ENCODE assay signal across 19 cellular contexts in the genomic region with DNA sequence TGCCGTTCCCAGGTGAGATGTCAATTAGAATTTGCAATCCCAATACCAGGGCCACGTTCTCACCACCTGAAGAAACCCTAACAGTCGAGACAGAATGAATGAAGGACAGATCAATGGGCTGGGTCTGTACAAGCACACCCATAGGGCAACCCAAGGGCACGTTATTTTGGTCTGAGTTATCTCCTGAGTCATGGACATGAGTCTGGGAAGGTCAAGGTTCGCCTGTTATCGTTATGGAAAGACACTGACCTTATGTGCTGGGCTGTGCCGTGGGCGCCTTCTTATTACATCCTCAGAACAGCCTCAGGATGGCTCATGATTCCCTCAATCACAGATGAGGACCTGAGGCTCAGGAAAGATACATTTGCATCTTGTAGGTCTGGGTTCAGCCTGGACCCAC.
A peak's percentile ranks its signal among the peaks of the same experiment; 100 is the strongest.
DNase-seq lines count a peak whose midpoint lies in the region; ATAC-seq, FAIRE-seq and TF ChIP-seq lines count a peak whose summit lies in the region.
"Had no signal": no experiment of that assay in that cellular context is flagged by ENCODE, and none has a peak within 500 bp of the region (broad histone marks: within the 10 kb centered on the region; RNA-seq: fewer than 3 reads in every experiment).

No MANE protein-coding gene starts in this region.

- H3K9ac ChIP-seq in BLaER1 treated with 17β-estradiol and CSF1 and Interleukin-3, amounts not matched to agents 10 nM and 100 nM, result no peak overlapping the region
- H3K9ac ChIP-seq in K562 (ENCODE audit: insufficient read depth in 1 of 2, low read depth in 2 of 2, low read length in 2 of 2), result no peak overlapping the region

- peaks cover 33 to 47% (median 42%) of the 10 kb centered on the region in 10 experiments for H3K4me1 ChIP-seq in BLaER1 treated with 17β-estradiol and CSF1 and Interleukin-3, amounts not matched to agents 10 nM and 100 nM
- no peaks in the 10 kb centered on the region for H3K4me1 ChIP-seq in K562 (replicated peaks in 1 of 2; ENCODE audit: control insufficient read depth in 2 of 2, insufficient read depth in 2 of 2, low read length in 2 of 2)
- no peaks in the 10 kb centered on the region for H3K4me1 ChIP-seq in tibial nerve

- TF ChIP-seq CTCF in K562 (IDR thresholded peaks at IDR 0.05 in 2 of 3, conservative IDR thresholded peaks at IDR 0.05 in 1 of 3; ENCODE audit: insufficient read depth in 2 of 3, low read depth in 1 of 3, low read length in 3 of 3), result no peak
- TF ChIP-seq CTCF in progenitor cell of endocrine pancreas (IDR thresholded peaks at IDR 0.05; ENCODE audit: unreplicated experiment), result no peak
- TF ChIP-seq CTCF in omental fat pad (IDR thresholded peaks at IDR 0.05), result no peak
- no peak for TF ChIP-seq CTCF in tibial nerve (IDR thresholded peaks at IDR 0.05)

- no peaks in the 10 kb centered on the region for H4K20me1 ChIP-seq in BLaER1 treated with 17β-estradiol and CSF1 and Interleukin-3, amounts not matched to agents 10 nM and 100 nM
- 0 out of 2 replicates have a peak, but pooled peaks cover 9% of the 10 kb centered on the region for H4K20me1 ChIP-seq in K562 (replicated peaks; ENCODE audit: control insufficient read depth, insufficient read depth, low read length)

- POLR2A ChIA-PET in K562 (lab: Yijun Ruan, JAX), result no interaction called here

- intact Hi-C loops in K562 (cut with micrococcal nuclease), result no loop called here
- intact Hi-C loops in activated CD4-positive, alpha-beta T cell treated with anti-CD3 and anti-CD28 coated beads, Interleukin-2, amount 10 ng/mL, durations not matched to agents 24 days and 14 days (cut with micrococcal nuclease), result no loop called here

- no peak for TF ChIP-seq RAD21 in K562 (CRISPR knock-in tag; conservative IDR thresholded peaks at IDR 0.05 in 1 of 2, IDR thresholded peaks at IDR 0.05 in 1 of 2)

- H3K4me1 Mint-ChIP-seq in progenitor cell of endocrine pancreas (ENCODE audit: low read depth), result peaks cover 25% of the 10 kb centered on the region
- no peaks in the 10 kb centered on the region for H3K4me1 Mint-ChIP-seq in activated CD4-positive, alpha-beta T cell treated with anti-CD3 and anti-CD28 coated beads, Interleukin-2, amount 10 ng/mL, durations not matched to agents 24 days and 14 days
- H3K4me1 Mint-ChIP-seq: CD14-positive monocyte; CD4-positive, alpha-beta memory T cell had no signal

- TF ChIP-seq EP300 in K562 (IDR thresholded peaks at IDR 0.05; ENCODE audit: low read length), result no peak
- TF ChIP-seq EP300 in tibial nerve (IDR thresholded peaks at IDR 0.05), result no peak

- no peaks in the 10 kb centered on the region for H3K27me3 Mint-ChIP-seq in progenitor cell of endocrine pancreas
- no peaks in the 10 kb centered on the region for H3K27me3 Mint-ChIP-seq in activated CD4-positive, alpha-beta T cell treated with anti-CD3 and anti-CD28 coated beads, Interleukin-2, amount 10 ng/mL, durations not matched to agents 24 days and 14 days

- CTCF ChIA-PET in K562 (lab: Yijun Ruan, JAX; ENCODE audit: low intra/inter-chr PET ratio), result no interaction called here

- H3K4me3 Mint-ChIP-seq in progenitor cell of endocrine pancreas (ENCODE audit: low read depth), result no peak overlapping the region
- H3K4me3 Mint-ChIP-seq in activated CD4-positive, alpha-beta T cell treated with anti-CD3 and anti-CD28 coated beads, Interleukin-2, amount 10 ng/mL, durations not matched to agents 24 days and 14 days, result no peak overlapping the region
- H3K4me3 Mint-ChIP-seq: CD14-positive monocyte; CD4-positive, alpha-beta memory T cell had no signal

- H3K27ac Mint-ChIP-seq in progenitor cell of endocrine pancreas, result peak overlapping the region; percentile 3
- no peak overlapping the region for H3K27ac Mint-ChIP-seq in activated CD4-positive, alpha-beta T cell treated with anti-CD3 and anti-CD28 coated beads, Interleukin-2, amount 10 ng/mL, durations not matched to agents 24 days and 14 days
- H3K27ac Mint-ChIP-seq: CD4-positive, alpha-beta memory T cell had no signal

- ATAC-seq in K562 (no peak), omental fat pad (ENCODE audit: low FRiP score) (no peak)

- no TSS peak for BruUV-seq in K562 (replicated peaks; lab: Mats Ljungman, UMichigan)

- H3K27me3 ChIP-seq in BLaER1 treated with 17β-estradiol and CSF1 and Interleukin-3, amounts not matched to agents 10 nM and 100 nM, result 0 out of 22 replicates have a peak, but pooled peaks cover 0 to 3% (median 0%) of the 10 kb centered on the region in 11 experiments
- H3K27me3 ChIP-seq in K562 (ENCODE audit: control insufficient read depth in 2 of 2, insufficient read depth in 2 of 2, low read length in 2 of 2) (peaks cover 11 to 24% of the 10 kb centered on the region in 2 experiments; a peak in 4 of 5 replicates), tibial nerve (no peaks in the 10 kb centered on the region)
- H3K27me3 ChIP-seq: BE2C had no signal

- in situ Hi-C loops in K562 (cut with MboI), result no loop called here

- no peaks in the 10 kb centered on the region for H3K9me1 ChIP-seq in K562 (ENCODE audit: control insufficient read depth, insufficient read depth, low read length)

- H3K4me2 ChIP-seq in BLaER1 treated with 17β-estradiol and CSF1 and Interleukin-3, amounts not matched to agents 10 nM and 100 nM, result peak overlapping the region; percentile 19 to 69 (median 42); a peak in 14 of 22 replicates
- H3K4me2 ChIP-seq in K562 (ENCODE audit: insufficient read depth, low read length), result no peak overlapping the region

- no peak overlapping the region for H2AFZ ChIP-seq in K562 (ENCODE audit: low read depth, low read length)

- no peak for TF ChIP-seq POLR2A in K562 (conservative IDR thresholded peaks at IDR 0.05)
- TF ChIP-seq POLR2A in tibial nerve (IDR thresholded peaks at IDR 0.05), result no peak

- H3K27ac ChIP-seq in BLaER1 treated with 17β-estradiol and CSF1 and Interleukin-3, amounts not matched to agents 10 nM and 100 nM, result no peak overlapping the region
- H3K27ac ChIP-seq in K562 (ENCODE audit: extremely low read depth, low read depth, low read length) (no peak overlapping the region), tibial nerve (no peak overlapping the region)

- H3K9me3 Mint-ChIP-seq in progenitor cell of endocrine pancreas (ENCODE audit: low read depth), result no peaks in the 10 kb centered on the region
- H3K9me3 Mint-ChIP-seq in activated CD4-positive, alpha-beta T cell treated with anti-CD3 and anti-CD28 coated beads, Interleukin-2, amount 10 ng/mL, durations not matched to agents 24 days and 14 days, result no peaks in the 10 kb centered on the region
- H3K9me3 Mint-ChIP-seq: CD14-positive monocyte; CD4-positive, alpha-beta memory T cell had no signal

- FAIRE-seq in HTR-8/SVneo (lab: Jason Lieb, UNC), result peak; percentile 54
- no peak for FAIRE-seq in K562 (lab: Jason Lieb, UNC)
- FAIRE-seq: A204.1 had no signal

- 2% methylated on average over 8 of the region's 8 CpGs for WGBS in K562 (ENCODE audit: insufficient coverage, low coverage, missing lambda C conversion rate)
- 81 to 93% methylated on average over 8 of the region's 8 CpGs for WGBS in tibial nerve, 2 donors

- H3K79me2 ChIP-seq in K562 (ENCODE audit: control insufficient read depth, insufficient read depth, low read length), result no peaks in the 10 kb centered on the region

- H3K4me3 ChIP-seq in BLaER1 treated with 17β-estradiol and CSF1 and Interleukin-3, amounts not matched to agents 10 nM and 100 nM, result no peak overlapping the region
- no peak overlapping the region for H3K4me3 ChIP-seq in K562
- H3K4me3 ChIP-seq in tibial nerve, result no peak overlapping the region

- H3K9me3 ChIP-seq in BLaER1 treated with 17β-estradiol and CSF1 and Interleukin-3, amounts not matched to agents 10 nM and 100 nM (replicated peaks in 1 of 11), result no peaks in the 10 kb centered on the region
- H3K9me3 ChIP-seq in K562 (replicated peaks; ENCODE audit: control insufficient read depth, insufficient read depth, low read depth, low read length) (no peaks in the 10 kb centered on the region), tibial nerve (no peaks in the 10 kb centered on the region)
- H3K9me3 ChIP-seq: BE2C had no signal

- DNase-seq in HTR-8/SVneo (ENCODE audit: insufficient read length, low spot score) (no peak), K562 (ENCODE audit: extremely low read depth in 1 of 4, low spot score in 3 of 4) (no peak), progenitor cell of endocrine pancreas (ENCODE audit: low spot score, unreplicated experiment) (no peak), omental fat pad (ENCODE audit: low spot score) (no peak), tibial nerve (ENCODE audit: low spot score in 2 of 2) (no peak)
- DNase-seq in activated CD4-positive, alpha-beta T cell treated with anti-CD3 and anti-CD28 coated beads, Interleukin-2, amount 10 ng/mL, durations not matched to agents 24 days and 14 days, result no peak
- DNase-seq: ACHN; BE2C; CD4-positive, alpha-beta memory T cell; DMS153; DMS79; GF-D8; GOT3; H7; IMR-90; KBM-7 had no signal

- no peaks in the 10 kb centered on the region for H3K36me3 Mint-ChIP-seq in progenitor cell of endocrine pancreas (ENCODE audit: insufficient read depth)
- H3K36me3 Mint-ChIP-seq in activated CD4-positive, alpha-beta T cell treated with anti-CD3 and anti-CD28 coated beads, Interleukin-2, amount 10 ng/mL, durations not matched to agents 24 days and 14 days (ENCODE audit: low read depth), result no peaks in the 10 kb centered on the region
- H3K36me3 Mint-ChIP-seq: CD14-positive monocyte; CD4-positive, alpha-beta memory T cell had no signal

- H3K36me3 ChIP-seq in BLaER1 treated with 17β-estradiol and CSF1 and Interleukin-3, amounts not matched to agents 10 nM and 100 nM, result no peaks in the 10 kb centered on the region
- H3K36me3 ChIP-seq in K562 (ENCODE audit: control insufficient read depth, insufficient read depth, low read length) (no peaks in the 10 kb centered on the region), tibial nerve (no peaks in the 10 kb centered on the region)
- H3K36me3 ChIP-seq: BE2C had no signal

TF ChIP-seq in K562, 482 proteins besides CTCF, POLR2A, EP300 and RAD21:
- TF ChIP-seq NR2C2 (CRISPR knock-in tag; IDR thresholded peaks at IDR 0.05) (no peak), NR2C2 (tag; IDR thresholded peaks at IDR 0.05) (peak; percentile 49; the same call in 1 of the 2 replicates), HNRNPLL (IDR thresholded peaks at IDR 0.05; ENCODE audit: low read depth, low read length, poor library complexity, severe bottlenecking) (no peak)
